9 cellular contexts compared by ENCODE assay signal in genomic region chr6:3232017-3232838, GRCh38. TPM values are rescaled to one million over a fixed set of nuclear protein-coding genes. Genes with fewer than 3 reads are reported as not detected.
DNase-seq lines count a peak whose midpoint lies in the region; ATAC-seq, FAIRE-seq and TF ChIP-seq lines count a peak whose summit lies in the region.
"Had no signal": no experiment of that assay in that cellular context is flagged by ENCODE, and none has a peak within 500 bp of the region (broad histone marks: within the 10 kb centered on the region; RNA-seq: fewer than 3 reads in every experiment).

No MANE protein-coding gene starts in this region.

- H3K4me3 ChIP-seq in fibroblast of the aortic adventitia (ENCODE audit: low read depth, low read length) (peak overlapping the region; percentile 66), retinal pigment epithelial cell (ENCODE audit: low read length) (peak overlapping the region; percentile 78)

- peaks cover 8% of the 10 kb centered on the region; the same call in 1 of the 2 replicates for H3K4me1 ChIP-seq in ES-I3 (ENCODE audit: insufficient read depth, low read length)

- TF ChIP-seq CTCF in fibroblast of the aortic adventitia (IDR thresholded peaks at IDR 0.05; ENCODE audit: insufficient read depth, low read length) (no peak), retinal pigment epithelial cell (conservative IDR thresholded peaks at IDR 0.05; ENCODE audit: low read depth, low read length) (no peak)

- H3K4me3 Mint-ChIP-seq in activated naive CD4-positive, alpha-beta T cell treated with anti-CD3 and anti-CD28 coated beads, Interleukin-2, amount 10 ng/mL, durations not matched to agents 7 days and 5 days, result no peak overlapping the region

- H3K9ac ChIP-seq in ES-I3 (ENCODE audit: low read depth, low read length), result peak overlapping the region; percentile 63

- no peaks in the 10 kb centered on the region for H3K9me3 Mint-ChIP-seq in activated naive CD4-positive, alpha-beta T cell treated with anti-CD3 and anti-CD28 coated beads, Interleukin-2, amount 10 ng/mL, durations not matched to agents 7 days and 5 days

- H3K27me3 Mint-ChIP-seq in activated naive CD4-positive, alpha-beta T cell treated with anti-CD3 and anti-CD28 coated beads, Interleukin-2, amount 10 ng/mL, durations not matched to agents 7 days and 5 days, result peaks cover 99% of the 10 kb centered on the region

- ATAC-seq in HG03175 (IDR thresholded peaks at IDR 0.05; ENCODE audit: unreplicated experiment), result no peak
- ATAC-seq in HG03196 (IDR thresholded peaks at IDR 0.05; ENCODE audit: unreplicated experiment), result no peak

- CTCF ChIA-PET in activated naive CD4-positive, alpha-beta T cell treated with anti-CD3 and anti-CD28 coated beads, Interleukin-2, amount 10 ng/mL, durations not matched to agents 7 days and 5 days (lab: Charles Lee), result interaction anchor here (1.0 to 1.5 kb wide), 3 partner anchors 19 to 22 kb away, joined by 3 to 7 read pairs (median 4); no protein-coding TSS in a partner anchor

- DNase-seq in NCI-H774 (lab: John Stamatoyannopoulos, UW), result peak; percentile 32
- no peak for DNase-seq in fibroblast of the aortic adventitia (ENCODE audit: low read depth)
- DNase-seq in retinal pigment epithelial cell (ENCODE audit: low read depth), result no peak
- no peak for DNase-seq in activated naive CD4-positive, alpha-beta T cell treated with anti-CD3 and anti-CD28 coated beads, Interleukin-2, amount 10 ng/mL, durations not matched to agents 7 days and 5 days
- DNase-seq in RCC 7860 (ENCODE audit: low spot score), result no peak
- DNase-seq: cortex of kidney had no signal

- no peaks in the 10 kb centered on the region for H3K9me3 ChIP-seq in ES-I3 (ENCODE audit: control insufficient read depth, insufficient read depth, low read length)

- peaks cover 3% of the 10 kb centered on the region for H3K36me3 Mint-ChIP-seq in activated naive CD4-positive, alpha-beta T cell treated with anti-CD3 and anti-CD28 coated beads, Interleukin-2, amount 10 ng/mL, durations not matched to agents 7 days and 5 days

- H3K27ac Mint-ChIP-seq in activated naive CD4-positive, alpha-beta T cell treated with anti-CD3 and anti-CD28 coated beads, Interleukin-2, amount 10 ng/mL, durations not matched to agents 7 days and 5 days, result no peak overlapping the region

- FAIRE-seq in RCC 7860 (lab: Jason Lieb, UNC), result no peak

- H3K36me3 ChIP-seq in ES-I3 (ENCODE audit: insufficient read depth, low read length), result no peaks in the 10 kb centered on the region

- H3K4me1 Mint-ChIP-seq in activated naive CD4-positive, alpha-beta T cell treated with anti-CD3 and anti-CD28 coated beads, Interleukin-2, amount 10 ng/mL, durations not matched to agents 7 days and 5 days, result peaks cover 41% of the 10 kb centered on the region

RNA-seq across cellular contexts. Expression of gene TUBB2B, which starts 4.8 kb away (rescaled TPM):
- total RNA-seq in fibroblast of the aortic adventitia (ENCODE audit: low replicate concordance), result 0.25 and 2.9 TPM in 2 replicates

RNA-seq across cellular contexts. Expression of gene PSMG4, which starts 26.5 kb away (rescaled TPM):
- 11.9 and 15.4 TPM in 2 replicates for total RNA-seq in fibroblast of the aortic adventitia (ENCODE audit: low replicate concordance)
